In genomic region chr9:6669881-6670280, GRCh38 we compare ENCODE assay signal across 25 cellular contexts. TPM values are rescaled to one million over a fixed set of nuclear protein-coding genes. Genes with fewer than 3 reads are reported as not detected.
"Had no signal": no experiment of that assay in that cellular context is flagged by ENCODE, and none has a peak within 500 bp of the region (broad histone marks: within the 10 kb centered on the region; RNA-seq: fewer than 3 reads in every experiment).

No MANE protein-coding gene starts in this region.

- H3K27ac ChIP-seq: coronary artery, dorsolateral prefrontal cortex, esophagus muscularis mucosa, foreskin keratinocyte, gastroesophageal sphincter, heart left ventricle, hepatocyte, left ventricle myocardium inferior, lower lobe of right lung had no signal

- H3K36me3 ChIP-seq: esophagus muscularis mucosa, gastroesophageal sphincter, heart left ventricle, left ventricle myocardium inferior, lower lobe of right lung had no signal

- ATAC-seq: foreskin keratinocyte; gastroesophageal sphincter; heart left ventricle; left colon; left lobe of liver; lower lobe of right lung; naive thymus-derived CD4-positive, alpha-beta T cell had no signal

- FAIRE-seq: colon, endothelial cell of umbilical vein, frontal cortex, kidney had no signal

- DNase-seq: dermis blood vessel endothelial cell; dorsolateral prefrontal cortex; effector CD4-positive, alpha-beta T cell; effector memory CD4-positive, alpha-beta T cell; foreskin keratinocyte; heart left ventricle; hypothalamus; immature natural killer cell; islet precursor cell; kidney; kidney glomerular epithelial cell; left colon; left ventricle myocardium inferior; lower lobe of right lung; mesenchymal stem cell; midbrain; naive thymus-derived CD4-positive, alpha-beta T cell had no signal

- H3K9me3 ChIP-seq: esophagus muscularis mucosa, gastroesophageal sphincter, heart left ventricle, left ventricle myocardium inferior, lower lobe of right lung had no signal

- H3K27me3 ChIP-seq: dorsolateral prefrontal cortex, esophagus muscularis mucosa, foreskin keratinocyte, gastroesophageal sphincter, heart left ventricle, hepatocyte had no signal

- H3K4me3 ChIP-seq: coronary artery, dorsolateral prefrontal cortex, esophagus muscularis mucosa, gastroesophageal sphincter, heart left ventricle, hepatocyte, left ventricle myocardium inferior, lower lobe of right lung had no signal

- H3K4me1 ChIP-seq: esophagus muscularis mucosa, foreskin keratinocyte, gastroesophageal sphincter, heart left ventricle, left ventricle myocardium inferior, lower lobe of right lung had no signal

RNA-seq across cellular contexts. Expression of gene GLDC, which starts 24.4 kb away (rescaled TPM):
- total RNA-seq: left ventricle myocardium inferior had no signal
